ENCODE assay signal across 8 cellular contexts in genomic region chrX:19344207-19344534, GRCh38. TPM values are rescaled to one million over a fixed set of nuclear protein-coding genes. Genes with fewer than 3 reads are reported as not detected.
DNase-seq lines count a peak whose midpoint lies in the region; ATAC-seq, FAIRE-seq and TF ChIP-seq lines count a peak whose summit lies in the region.

No MANE protein-coding gene starts in this region.

- intact Hi-C loops in dendritic cell treated with granulocyte-macrophage colony-stimulating factor and Interleukin-4, amounts not matched to agents 40 ng/mL and 50 ng/mL, for 4 days (cut with micrococcal nuclease) = loop anchor here (10.0 kb wide), 1 partner anchor 919 kb away; the partner anchor contains the start of gene CDKL5

- no peak for FAIRE-seq in frontal cortex (lab: Jason Lieb, UNC)

- peaks cover 1% of the 10 kb centered on the region for H3K27me3 Mint-ChIP-seq in activated naive CD4-positive, alpha-beta T cell treated with anti-CD3 and anti-CD28 coated beads, Interleukin-2, amount 50 U/mL, for 24 hours
- no peaks in the 10 kb centered on the region for H3K27me3 Mint-ChIP-seq in dendritic cell treated with granulocyte-macrophage colony-stimulating factor and Interleukin-4, amounts not matched to agents 40 ng/mL and 50 ng/mL, for 4 days
- no peaks in the 10 kb centered on the region for H3K27me3 Mint-ChIP-seq in neural crest cell (ENCODE audit: low read depth)

- peak overlapping the region; percentile 91 for H3K4me3 Mint-ChIP-seq in activated naive CD4-positive, alpha-beta T cell treated with anti-CD3 and anti-CD28 coated beads, Interleukin-2, amount 50 U/mL, for 24 hours
- H3K4me3 Mint-ChIP-seq in dendritic cell treated with granulocyte-macrophage colony-stimulating factor and Interleukin-4, amounts not matched to agents 40 ng/mL and 50 ng/mL, for 4 days = peak overlapping the region; percentile 79
- H3K4me3 Mint-ChIP-seq in neural crest cell = peak overlapping the region; percentile 93

- ATAC-seq in GM18861 (IDR thresholded peaks at IDR 0.05; ENCODE audit: unreplicated experiment) (no peak), GM19328 (IDR thresholded peaks at IDR 0.05; ENCODE audit: unreplicated experiment) (no peak)

- no peaks in the 10 kb centered on the region for H3K9me3 Mint-ChIP-seq in activated naive CD4-positive, alpha-beta T cell treated with anti-CD3 and anti-CD28 coated beads, Interleukin-2, amount 50 U/mL, for 24 hours
- no peaks in the 10 kb centered on the region for H3K9me3 Mint-ChIP-seq in dendritic cell treated with granulocyte-macrophage colony-stimulating factor and Interleukin-4, amounts not matched to agents 40 ng/mL and 50 ng/mL, for 4 days
- no peaks in the 10 kb centered on the region for H3K9me3 Mint-ChIP-seq in neural crest cell

- TF ChIP-seq CTCF in neural crest cell (conservative IDR thresholded peaks at IDR 0.05) = no peak

- no peak for DNase-seq in activated naive CD4-positive, alpha-beta T cell (lab: John Stamatoyannopoulos, UW)
- DNase-seq in Jurkat, Clone E6-1 (ENCODE audit: low read depth, low spot score) = no peak
- no peak for DNase-seq in neural crest cell (ENCODE audit: low read depth, low spot score)
- DNase-seq in frontal cortex (ENCODE audit: low spot score in 2 of 2) = no peak

- H3K4me3 ChIP-seq in Jurkat, Clone E6-1 (ENCODE audit: low read length) = peak overlapping the region; percentile 74

- peaks cover 19% of the 10 kb centered on the region for H3K4me1 Mint-ChIP-seq in activated naive CD4-positive, alpha-beta T cell treated with anti-CD3 and anti-CD28 coated beads, Interleukin-2, amount 50 U/mL, for 24 hours
- H3K4me1 Mint-ChIP-seq in dendritic cell treated with granulocyte-macrophage colony-stimulating factor and Interleukin-4, amounts not matched to agents 40 ng/mL and 50 ng/mL, for 4 days (ENCODE audit: low read depth) = peaks cover 21% of the 10 kb centered on the region
- peaks cover 15% of the 10 kb centered on the region for H3K4me1 Mint-ChIP-seq in neural crest cell

- no peaks in the 10 kb centered on the region for H3K36me3 Mint-ChIP-seq in activated naive CD4-positive, alpha-beta T cell treated with anti-CD3 and anti-CD28 coated beads, Interleukin-2, amount 50 U/mL, for 24 hours
- peaks cover 6% of the 10 kb centered on the region for H3K36me3 Mint-ChIP-seq in dendritic cell treated with granulocyte-macrophage colony-stimulating factor and Interleukin-4, amounts not matched to agents 40 ng/mL and 50 ng/mL, for 4 days (ENCODE audit: low read depth)
- H3K36me3 Mint-ChIP-seq in neural crest cell (ENCODE audit: low read depth) = no peaks in the 10 kb centered on the region

- H3K27ac Mint-ChIP-seq in activated naive CD4-positive, alpha-beta T cell treated with anti-CD3 and anti-CD28 coated beads, Interleukin-2, amount 50 U/mL, for 24 hours = no peak overlapping the region
- H3K27ac Mint-ChIP-seq in dendritic cell treated with granulocyte-macrophage colony-stimulating factor and Interleukin-4, amounts not matched to agents 40 ng/mL and 50 ng/mL, for 4 days = peak overlapping the region; percentile 86
- H3K27ac Mint-ChIP-seq in neural crest cell (ENCODE audit: unreplicated experiment) = no peak overlapping the region

RNA-seq across cellular contexts. Expression of gene PDHA1, which starts 0.4 kb away (rescaled TPM):
- 212 TPM for polyA plus RNA-seq in Jurkat, Clone E6-1 (2012; ENCODE audit: insufficient read depth, insufficient read length)
- total RNA-seq in neural crest cell (175 and 178 TPM in 2 replicates), frontal cortex (56.7 TPM)
